ENCODE assay signal across 14 cellular contexts in genomic region chr3:102124301-102125158, GRCh38.
DNase-seq lines count a peak whose midpoint lies in the region; ATAC-seq, FAIRE-seq and TF ChIP-seq lines count a peak whose summit lies in the region.
"Had no signal": no experiment of that assay in that cellular context is flagged by ENCODE, and none has a peak within 500 bp of the region (broad histone marks: within the 10 kb centered on the region; RNA-seq: fewer than 3 reads in every experiment).

No MANE protein-coding gene starts in this region.

- H3K4me1 ChIP-seq in astrocyte (ENCODE audit: insufficient read depth, low read length) (no peaks in the 10 kb centered on the region), foreskin keratinocyte (peaks cover 16% of the 10 kb centered on the region), gastrocnemius medialis (peaks cover under 1% of the 10 kb centered on the region in 2 donors)
- H3K4me1 ChIP-seq: neural progenitor cell had no signal

- H3K9me3 Mint-ChIP-seq in astrocyte (ENCODE audit: unreplicated experiment), result peaks cover 1% of the 10 kb centered on the region
- H3K9me3 Mint-ChIP-seq in activated naive CD8-positive, alpha-beta T cell treated with anti-CD3 and anti-CD28 coated beads for 36 hours, result peaks cover 23% of the 10 kb centered on the region
- peaks cover 45% of the 10 kb centered on the region for H3K9me3 Mint-ChIP-seq in activated naive CD8-positive, alpha-beta T cell treated with anti-CD3 and anti-CD28 coated beads, Interleukin-2, amount 50 U/mL, for 24 hours

- H3K27ac ChIP-seq in astrocyte (ENCODE audit: low read depth, low read length) (no peak overlapping the region), foreskin keratinocyte (peak overlapping the region; percentile 100), gastrocnemius medialis (peak overlapping the region in 2 of 4 donors; percentile 17 to 30)
- H3K27ac ChIP-seq: neural progenitor cell had no signal

- no peaks in the 10 kb centered on the region for H3K79me2 ChIP-seq in astrocyte (ENCODE audit: insufficient read depth, low read length)

- no peaks in the 10 kb centered on the region for H3K36me3 ChIP-seq in astrocyte (ENCODE audit: insufficient read depth, low read length)
- H3K36me3 ChIP-seq in gastrocnemius medialis, result no peaks in the 10 kb centered on the region
- H3K36me3 ChIP-seq: neural progenitor cell had no signal

- H3K4me3 Mint-ChIP-seq in astrocyte (ENCODE audit: unreplicated experiment), result no peak overlapping the region
- no peak overlapping the region for H3K4me3 Mint-ChIP-seq in activated naive CD8-positive, alpha-beta T cell treated with anti-CD3 and anti-CD28 coated beads for 36 hours
- H3K4me3 Mint-ChIP-seq in activated naive CD8-positive, alpha-beta T cell treated with anti-CD3 and anti-CD28 coated beads, Interleukin-2, amount 50 U/mL, for 24 hours, result no peak overlapping the region
- H3K4me3 Mint-ChIP-seq: CD8-positive, alpha-beta memory T cell; endodermal cell; neural progenitor cell had no signal

- no peaks in the 10 kb centered on the region for H4K20me1 ChIP-seq in astrocyte (ENCODE audit: insufficient read depth, low read length)

- no peak overlapping the region for H3K9ac ChIP-seq in astrocyte (ENCODE audit: low read length)
- H3K9ac ChIP-seq: neural progenitor cell had no signal

- TF ChIP-seq POLR2A in gastrocnemius medialis (IDR thresholded peaks at IDR 0.05), result no peak

- no peaks in the 10 kb centered on the region for H3K27me3 Mint-ChIP-seq in astrocyte (ENCODE audit: low read depth, unreplicated experiment)
- no peaks in the 10 kb centered on the region for H3K27me3 Mint-ChIP-seq in activated naive CD8-positive, alpha-beta T cell treated with anti-CD3 and anti-CD28 coated beads for 36 hours
- H3K27me3 Mint-ChIP-seq in activated naive CD8-positive, alpha-beta T cell treated with anti-CD3 and anti-CD28 coated beads, Interleukin-2, amount 50 U/mL, for 24 hours, result no peaks in the 10 kb centered on the region
- H3K27me3 Mint-ChIP-seq: CD8-positive, alpha-beta memory T cell had no signal

- no peak for FAIRE-seq in astrocyte (lab: Jason Lieb, UNC)
- FAIRE-seq: TTC549 had no signal

- H3K36me3 Mint-ChIP-seq in astrocyte (ENCODE audit: low read depth, unreplicated experiment), result no peaks in the 10 kb centered on the region
- H3K36me3 Mint-ChIP-seq in activated naive CD8-positive, alpha-beta T cell treated with anti-CD3 and anti-CD28 coated beads for 36 hours, result peaks cover 11% of the 10 kb centered on the region
- peaks cover 15% of the 10 kb centered on the region for H3K36me3 Mint-ChIP-seq in activated naive CD8-positive, alpha-beta T cell treated with anti-CD3 and anti-CD28 coated beads, Interleukin-2, amount 50 U/mL, for 24 hours (ENCODE audit: low read depth)
- H3K36me3 Mint-ChIP-seq: neural progenitor cell had no signal

- intact Hi-C loops in gastrocnemius medialis (cut with DNase I; ENCODE audit: low total_unique reads), result no loop called here

- no peak for TF ChIP-seq CTCF in astrocyte (IDR thresholded peaks at IDR 0.05; ENCODE audit: insufficient read depth, low read depth, low read length)
- TF ChIP-seq CTCF in foreskin keratinocyte (conservative IDR thresholded peaks at IDR 0.05), result no peak
- no peak for TF ChIP-seq CTCF in gastrocnemius medialis (IDR thresholded peaks at IDR 0.05 in 4 of 5, conservative IDR thresholded peaks at IDR 0.05 in 1 of 5)

- no peak overlapping the region for H3K4me3 ChIP-seq in astrocyte (ENCODE audit: insufficient read depth, low read depth, low read length)
- H3K4me3 ChIP-seq in gastrocnemius medialis, result no peak overlapping the region
- H3K4me3 ChIP-seq: neural progenitor cell had no signal

- peak; percentile 92 for ATAC-seq in foreskin keratinocyte
- ATAC-seq in gastrocnemius medialis, result peak; percentile 46 to 52
- no peak for ATAC-seq in GM19395 (IDR thresholded peaks at IDR 0.05; ENCODE audit: unreplicated experiment)
- ATAC-seq in activated naive CD8-positive, alpha-beta T cell treated with anti-CD3 and anti-CD28 coated beads, Interleukin-2, amount 50 U/mL, for 24 hours, result no peak

- peak; percentile 73 for DNase-seq in HPDE6-E6E7 (ENCODE audit: extremely low spot score)
- peak; percentile 10 for DNase-seq in astrocyte (ENCODE audit: low read depth)
- peak; percentile 87 to 92 for DNase-seq in foreskin keratinocyte
- no peak for DNase-seq in gastrocnemius medialis
- DNase-seq in cerebellar nuclear complex (lab: John Stamatoyannopoulos, UW), result no peak
- DNase-seq in activated naive CD8-positive, alpha-beta T cell treated with anti-CD3 and anti-CD28 coated beads for 36 hours, result no peak
- no peak for DNase-seq in activated naive CD8-positive, alpha-beta T cell treated with anti-CD3 and anti-CD28 coated beads, Interleukin-2, amount 50 U/mL, for 24 hours
- DNase-seq: CD8-positive, alpha-beta memory T cell; endodermal cell; NCI-H345; RPMI8226 had no signal

- no peak overlapping the region for H3K27ac Mint-ChIP-seq in astrocyte (ENCODE audit: unreplicated experiment)
- H3K27ac Mint-ChIP-seq in activated naive CD8-positive, alpha-beta T cell treated with anti-CD3 and anti-CD28 coated beads for 36 hours, result no peak overlapping the region
- H3K27ac Mint-ChIP-seq in activated naive CD8-positive, alpha-beta T cell treated with anti-CD3 and anti-CD28 coated beads, Interleukin-2, amount 50 U/mL, for 24 hours, result no peak overlapping the region
- H3K27ac Mint-ChIP-seq: CD8-positive, alpha-beta memory T cell; endodermal cell; neural progenitor cell had no signal

- H3K4me1 Mint-ChIP-seq in astrocyte (ENCODE audit: low read depth, unreplicated experiment), result no peaks in the 10 kb centered on the region
- no peaks in the 10 kb centered on the region for H3K4me1 Mint-ChIP-seq in activated naive CD8-positive, alpha-beta T cell treated with anti-CD3 and anti-CD28 coated beads for 36 hours
- H3K4me1 Mint-ChIP-seq in activated naive CD8-positive, alpha-beta T cell treated with anti-CD3 and anti-CD28 coated beads, Interleukin-2, amount 50 U/mL, for 24 hours, result peaks cover 4% of the 10 kb centered on the region
- H3K4me1 Mint-ChIP-seq: CD8-positive, alpha-beta memory T cell; endodermal cell; neural progenitor cell had no signal

- no peak overlapping the region for H3K4me2 ChIP-seq in astrocyte (ENCODE audit: low read length)
- H3K4me2 ChIP-seq: neural progenitor cell had no signal

- H3K27me3 ChIP-seq in astrocyte (ENCODE audit: insufficient read depth, low read length) (no peaks in the 10 kb centered on the region), foreskin keratinocyte (no peaks in the 10 kb centered on the region), gastrocnemius medialis (no peaks in the 10 kb centered on the region)
- H3K27me3 ChIP-seq: neural progenitor cell had no signal

- H3K9me3 ChIP-seq in astrocyte (ENCODE audit: insufficient read depth, low read depth, low read length) (peaks cover 4% of the 10 kb centered on the region), gastrocnemius medialis (peaks cover 0 to 8% (median 0%) of the 10 kb centered on the region in 3 donors)

- no peak overlapping the region for H2AFZ ChIP-seq in astrocyte (ENCODE audit: low read depth, low read length)
- H2AFZ ChIP-seq: neural progenitor cell had no signal

- in situ Hi-C loops in gastrocnemius medialis (cut with MboI; ENCODE audit: low sequenced_read_pairs in 4 of 4), result no loop called here

Comparison
In these comparisons a context has a peak if more than half of its experiments do, and no peak if none do; other contexts are left out.
1. DNase-seq: peak in HPDE6-E6E7 (single experiment), astrocyte (single experiment) and foreskin keratinocyte (2 of 2); none in gastrocnemius medialis (0 of 2), cerebellar nuclear complex (0 of 2), activated naive CD8-positive, alpha-beta T cell treated with anti-CD3 and anti-CD28 coated beads for 36 hours (single experiment) and activated naive CD8-positive, alpha-beta T cell treated with anti-CD3 and anti-CD28 coated beads, Interleukin-2, amount 50 U/mL, for 24 hours (single experiment).
2. ATAC-seq: peak in foreskin keratinocyte (single experiment) and gastrocnemius medialis (2 of 2); none in GM19395 (single experiment) and activated naive CD8-positive, alpha-beta T cell treated with anti-CD3 and anti-CD28 coated beads, Interleukin-2, amount 50 U/mL, for 24 hours (single experiment).